8 cellular contexts compared by ENCODE assay signal in the genomic region with DNA sequence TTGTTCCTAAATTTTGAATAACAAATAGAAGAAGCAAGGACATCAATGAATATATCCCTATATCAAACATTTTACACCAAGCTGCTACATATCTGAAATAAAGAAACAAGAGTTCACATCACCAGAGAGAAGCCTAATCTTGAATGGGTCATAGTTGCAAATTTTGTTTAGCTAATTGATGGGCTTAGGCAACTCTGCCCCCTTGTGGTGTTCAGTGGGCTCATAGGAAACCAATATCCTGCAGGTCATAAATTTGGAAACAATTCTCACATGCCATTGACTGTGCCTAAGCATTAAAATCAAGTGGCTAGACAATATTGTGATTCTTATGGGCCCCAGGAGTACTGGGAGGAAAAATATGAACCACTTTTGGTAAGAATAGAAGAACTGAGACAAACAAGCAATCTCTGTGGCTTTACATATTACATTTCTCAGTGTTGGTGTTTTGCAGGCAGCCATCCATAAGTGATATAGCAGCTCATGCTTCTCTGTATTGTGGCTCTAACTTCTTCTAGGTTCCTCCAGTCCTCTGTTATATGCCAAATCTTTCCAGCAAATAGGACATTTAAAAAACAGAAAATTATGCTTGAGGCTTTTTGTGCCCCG.
A peak's percentile ranks its signal among the peaks of the same experiment; 100 is the strongest.
DNase-seq lines count a peak whose midpoint lies in the region; ATAC-seq and TF ChIP-seq lines count a peak whose summit lies in the region.

No MANE protein-coding gene starts in this region.

- H3K4me3 ChIP-seq in GM12865 (ENCODE audit: low read depth, low read length) (no peak overlapping the region), mesenchymal stem cell (ENCODE audit: insufficient read depth in 1 of 2, low read depth in 1 of 2, low read length in 2 of 2) (no peak overlapping the region)

- H3K23ac ChIP-seq in mesenchymal stem cell (ENCODE audit: low read length in 2 of 2) = no peak overlapping the region

- no peak overlapping the region for H4K8ac ChIP-seq in mesenchymal stem cell (ENCODE audit: low read length)

- no peak overlapping the region for H2BK5ac ChIP-seq in mesenchymal stem cell (ENCODE audit: low read depth, low read length, poor library complexity, severe bottlenecking)

- H3K27me3 ChIP-seq in mesenchymal stem cell (ENCODE audit: control insufficient read depth in 1 of 2, insufficient read depth in 1 of 2, low read length in 2 of 2) = no peaks in the 10 kb centered on the region

- H2BK120ac ChIP-seq in mesenchymal stem cell (ENCODE audit: low read depth, low read length) = no peak overlapping the region

- in situ Hi-C loops in ACHN (cut with HindIII; ENCODE audit: low pct_ligation_motif_present, low pct_unique_long_range_greater_than_20kb, low sequenced_read_pairs) (no loop called here), T47D (cut with HindIII; ENCODE audit: low pct_unique_long_range_greater_than_20kb, low sequenced_read_pairs) (no loop called here)

- no peak overlapping the region for H3K4ac ChIP-seq in mesenchymal stem cell (ENCODE audit: low read depth in 1 of 2, low read length in 2 of 2)

- no peak overlapping the region for H2AFZ ChIP-seq in mesenchymal stem cell (ENCODE audit: low read depth, low read length)

- H2BK15ac ChIP-seq in mesenchymal stem cell (ENCODE audit: low read depth, poor library complexity, severe bottlenecking) = no peak overlapping the region

- no peak overlapping the region for H4K91ac ChIP-seq in mesenchymal stem cell (ENCODE audit: low read length)

- H2AK5ac ChIP-seq in mesenchymal stem cell (ENCODE audit: low read length, severe bottlenecking) = no peak overlapping the region

- no peak overlapping the region for H3K27ac ChIP-seq in mesenchymal stem cell (ENCODE audit: low read length, poor library complexity, severe bottlenecking)

- peak; percentile 52 for TF ChIP-seq CTCF in GM12865 (IDR thresholded peaks at IDR 0.05; ENCODE audit: insufficient read depth, low read depth, low read length, missing control alignments)

- 71% methylated on average over 1 of the region's 1 CpG for WGBS in mesenchymal stem cell

- H3K9me3 ChIP-seq in mesenchymal stem cell (ENCODE audit: control insufficient read depth, low read length) = no peaks in the 10 kb centered on the region

- H3K18ac ChIP-seq in mesenchymal stem cell (ENCODE audit: low read depth in 1 of 2, low read length in 2 of 2) = no peak overlapping the region

- no peaks in the 10 kb centered on the region for H3K4me1 ChIP-seq in mesenchymal stem cell (ENCODE audit: control insufficient read depth, insufficient read depth, low read depth, low read length)

- no peaks in the 10 kb centered on the region for H3K36me3 ChIP-seq in mesenchymal stem cell (ENCODE audit: control insufficient read depth in 1 of 2, insufficient read depth in 2 of 2, low read depth in 1 of 2, low read length in 2 of 2)

- H2BK12ac ChIP-seq in mesenchymal stem cell (ENCODE audit: low read length in 2 of 2) = no peak overlapping the region

- no peaks in the 10 kb centered on the region for H3K79me1 ChIP-seq in mesenchymal stem cell (replicated peaks; ENCODE audit: low read length, poor library complexity, severe bottlenecking)

- ATAC-seq in HG03354 (IDR thresholded peaks at IDR 0.05; ENCODE audit: poor library complexity, severe bottlenecking, unreplicated experiment) (peak; percentile 70), HG03139 (IDR thresholded peaks at IDR 0.05; ENCODE audit: unreplicated experiment) (no peak), GM19023 (IDR thresholded peaks at IDR 0.05; ENCODE audit: unreplicated experiment) (no peak)

- peak; percentile 54 for DNase-seq in ACHN
- peak; percentile 48 for DNase-seq in GM12865 (ENCODE audit: low read depth)
- peak; percentile 81 for DNase-seq in NCI-H510A treated with DMSO at 0.1 percent for 48 hours (lab: John Stamatoyannopoulos, UW)
- DNase-seq in T47D (ENCODE audit: low read depth in 1 of 2, low spot score in 1 of 2) = peak; percentile 31 to 66
- peak; percentile 41 for DNase-seq in mesenchymal stem cell

- no peak overlapping the region for H3K14ac ChIP-seq in mesenchymal stem cell (ENCODE audit: low read length in 2 of 2)

- no peak overlapping the region for H3K9ac ChIP-seq in mesenchymal stem cell (ENCODE audit: low read length)

- no peak overlapping the region for H3K4me2 ChIP-seq in mesenchymal stem cell (ENCODE audit: low read length, poor library complexity, severe bottlenecking)
